Comparison of ENCODE assay signal across 8 cellular contexts in the genomic region with DNA sequence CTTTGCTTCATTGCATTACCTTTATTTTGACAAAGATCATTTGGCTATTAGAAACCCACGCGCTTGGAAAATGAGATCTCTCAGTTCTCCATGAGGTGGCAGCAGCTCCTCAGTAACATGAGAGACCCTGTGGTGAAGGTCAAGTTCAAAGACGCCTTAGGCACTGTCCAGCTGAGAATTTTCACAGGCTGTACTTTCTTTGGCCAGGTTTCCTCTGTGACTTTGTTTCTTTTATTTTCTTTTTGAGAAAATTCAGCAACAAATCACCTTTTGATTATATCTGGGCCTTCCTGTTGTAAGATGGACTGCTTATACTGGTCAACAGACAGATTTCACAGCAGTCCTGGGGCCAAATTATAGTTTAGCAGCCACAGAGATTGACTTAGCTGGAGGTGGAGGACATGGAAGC. TPM values are rescaled to one million over a fixed set of nuclear protein-coding genes. Genes with fewer than 3 reads are reported as not detected.
A peak's percentile ranks its signal among the peaks of the same experiment; 100 is the strongest.
DNase-seq lines count a peak whose midpoint lies in the region; ATAC-seq and TF ChIP-seq lines count a peak whose summit lies in the region.

No MANE protein-coding gene starts in this region.

- intact Hi-C loops in left ventricle myocardium inferior (cut with micrococcal nuclease) (loop anchor here (5.0 kb wide), 1 partner anchor 99 kb away; no protein-coding TSS in a partner anchor), sigmoid colon (cut with DNase I) (loop anchor here (1.0 to 5.0 kb wide), 4 partner anchors 99 to 683 kb away; a partner anchor contains a TSS)

- H3K4me2 ChIP-seq in H9 (ENCODE audit: insufficient read depth, insufficient read length, low read length): no peak overlapping the region

- H4K20me1 ChIP-seq in H9 (ENCODE audit: control insufficient read depth, insufficient read depth, insufficient read length): no peaks in the 10 kb centered on the region

- H3K27me3 Mint-ChIP-seq in H9 (ENCODE audit: low read depth): no peaks in the 10 kb centered on the region; the same call in 1 of the 2 replicates
- no peaks in the 10 kb centered on the region for H3K27me3 Mint-ChIP-seq in activated naive CD8-positive, alpha-beta T cell treated with anti-CD3 and anti-CD28 coated beads, Interleukin-2, amount 50 U/mL, for 24 hours

- no peak overlapping the region for H2BK5ac ChIP-seq in H9 (ENCODE audit: insufficient read length, low read length)

- no peak for TF ChIP-seq POLR2A in sigmoid colon (IDR thresholded peaks at IDR 0.05)

- no peak overlapping the region for H3K23ac ChIP-seq in H9 (ENCODE audit: insufficient read length, low read depth, low read length)

- TF ChIP-seq EP300 in sigmoid colon (IDR thresholded peaks at IDR 0.05): no peak

- TF ChIP-seq CTCF in H9 (conservative IDR thresholded peaks at IDR 0.05) (peak; percentile 86), left ventricle myocardium inferior (IDR thresholded peaks at IDR 0.05; ENCODE audit: borderline replicate concordance) (peak; percentile 76), sigmoid colon (IDR thresholded peaks at IDR 0.05) (peak; percentile 63 to 80 (median 73))

- no peak overlapping the region for H3K14ac ChIP-seq in H9 (ENCODE audit: insufficient read depth, low read length)

- no peak overlapping the region for H3K27ac Mint-ChIP-seq in H9
- H3K27ac Mint-ChIP-seq in activated naive CD8-positive, alpha-beta T cell treated with anti-CD3 and anti-CD28 coated beads, Interleukin-2, amount 50 U/mL, for 24 hours: no peak overlapping the region

- H4K91ac ChIP-seq in H9 (ENCODE audit: insufficient read length, low read depth, low read length): no peak overlapping the region

- no peak for ATAC-seq in activated naive CD8-positive, alpha-beta T cell treated with anti-CD3 and anti-CD28 coated beads, Interleukin-2, amount 50 U/mL, for 24 hours

- H3K79me2 ChIP-seq in H9 (ENCODE audit: insufficient read depth, low read length): no peaks in the 10 kb centered on the region

- H3K9ac ChIP-seq in H9 (ENCODE audit: extremely low read depth, insufficient read length, low read length): no peak overlapping the region

- no peak overlapping the region for H3K4ac ChIP-seq in H9 (ENCODE audit: low read depth, low read length)

- DNase-seq in stimulated activated CD4-positive, alpha-beta T cell treated with anti-CD3 and anti-CD28 coated beads, Interleukin-12 subunit alpha, Interleukin-12 subunit beta, amount 100 ng/mL, for 48 hours (ENCODE audit: low read depth in 2 of 3, low spot score in 1 of 3): peak in 2 of 3 donors; percentile 8 to 12
- no peak for DNase-seq in stimulated activated CD4-positive, alpha-beta T cell treated with anti-CD3 and anti-CD28 coated beads, Interleukin-4, amount 100 ng/mL, for 4 hours
- peak; percentile 61 for DNase-seq in H9
- DNase-seq in NCI-H446 treated with DMSO at 0.1 percent for 48 hours (lab: John Stamatoyannopoulos, UW): peak; percentile 5
- peak; percentile 31 for DNase-seq in activated naive CD8-positive, alpha-beta T cell treated with anti-CD3 and anti-CD28 coated beads, Interleukin-2, amount 50 U/mL, for 24 hours
- peak; percentile 21 for DNase-seq in left ventricle myocardium inferior
- no peak for DNase-seq in sigmoid colon
- DNase-seq in NCI-H1048 (lab: John Stamatoyannopoulos, UW): no peak

- no peaks in the 10 kb centered on the region for H3K9me3 Mint-ChIP-seq in H9
- H3K9me3 Mint-ChIP-seq in activated naive CD8-positive, alpha-beta T cell treated with anti-CD3 and anti-CD28 coated beads, Interleukin-2, amount 50 U/mL, for 24 hours: no peaks in the 10 kb centered on the region

- WGBS in H9 (ENCODE audit: extremely low coverage, insufficient read length, low lambda C conversion rate): no CpG with 5 or more reads among the region's 3 CpGs
- 1 to 6% methylated on average over 3 of the region's 3 CpGs for WGBS in sigmoid colon, 2 donors

- no peaks in the 10 kb centered on the region for H3K9me3 ChIP-seq in H9 (ENCODE audit: control insufficient read depth, low read depth, low read length)
- no peaks in the 10 kb centered on the region for H3K9me3 ChIP-seq in left ventricle myocardium inferior (replicated peaks)
- H3K9me3 ChIP-seq in sigmoid colon: no peaks in the 10 kb centered on the region

- no peak overlapping the region for H3K56ac ChIP-seq in H9 (ENCODE audit: insufficient read length, low read depth, low read length)

- H2AK5ac ChIP-seq in H9 (ENCODE audit: insufficient read length, low read length): no peak overlapping the region

- no peak overlapping the region for H2AFZ ChIP-seq in H9 (ENCODE audit: low read length)

- no peak overlapping the region for H2BK120ac ChIP-seq in H9 (ENCODE audit: low read depth, low read length, poor library complexity, severe bottlenecking)

- no peaks in the 10 kb centered on the region for H3K36me3 Mint-ChIP-seq in H9 (ENCODE audit: insufficient read depth in 1 of 3, low read depth in 3 of 3)
- H3K36me3 Mint-ChIP-seq in activated naive CD8-positive, alpha-beta T cell treated with anti-CD3 and anti-CD28 coated beads, Interleukin-2, amount 50 U/mL, for 24 hours (ENCODE audit: low read depth): no peaks in the 10 kb centered on the region

- peaks cover 9 to 12% of the 10 kb centered on the region in 2 experiments for H3K4me1 Mint-ChIP-seq in H9
- H3K4me1 Mint-ChIP-seq in activated naive CD8-positive, alpha-beta T cell treated with anti-CD3 and anti-CD28 coated beads, Interleukin-2, amount 50 U/mL, for 24 hours: no peaks in the 10 kb centered on the region

- H3K4me3 ChIP-seq in left ventricle myocardium inferior (no peak overlapping the region), sigmoid colon (no peak overlapping the region)

- no peaks in the 10 kb centered on the region for H3K27me3 ChIP-seq in H9 (ENCODE audit: insufficient read depth, low read length)
- H3K27me3 ChIP-seq in left ventricle myocardium inferior (ENCODE audit: low read depth): no peaks in the 10 kb centered on the region
- no peaks in the 10 kb centered on the region for H3K27me3 ChIP-seq in sigmoid colon

- no peak overlapping the region for H2BK15ac ChIP-seq in H9 (ENCODE audit: low read depth, low read length)

- no peak overlapping the region for H3K27ac ChIP-seq in H9 (ENCODE audit: insufficient read length, low read depth, low read length)
- H3K27ac ChIP-seq in left ventricle myocardium inferior (replicated peaks): no peak overlapping the region
- no peak overlapping the region for H3K27ac ChIP-seq in sigmoid colon

- H3K4me1 ChIP-seq in H9 (ENCODE audit: insufficient read depth, low read length): no peaks in the 10 kb centered on the region
- H3K4me1 ChIP-seq in left ventricle myocardium inferior: no peaks in the 10 kb centered on the region
- peaks cover 0 to 4% (median 0%) of the 10 kb centered on the region in 4 donors for H3K4me1 ChIP-seq in sigmoid colon

- no peak overlapping the region for H3K4me3 Mint-ChIP-seq in H9
- H3K4me3 Mint-ChIP-seq in activated naive CD8-positive, alpha-beta T cell treated with anti-CD3 and anti-CD28 coated beads, Interleukin-2, amount 50 U/mL, for 24 hours: no peak overlapping the region

- no peak overlapping the region for H2BK12ac ChIP-seq in H9 (ENCODE audit: insufficient read length, low read depth, low read length)

- no peaks in the 10 kb centered on the region for H3K36me3 ChIP-seq in left ventricle myocardium inferior
- no peaks in the 10 kb centered on the region for H3K36me3 ChIP-seq in sigmoid colon

- H3K79me1 ChIP-seq in H9 (ENCODE audit: insufficient read depth, low read depth, low read length, poor library complexity, severe bottlenecking): no peaks in the 10 kb centered on the region

- H4K5ac ChIP-seq in H9 (ENCODE audit: insufficient read length, low read depth, low read length): no peak overlapping the region

- no peak overlapping the region for H3T11ph ChIP-seq in H9 (ENCODE audit: low read length)

- H3K23me2 ChIP-seq in H9 (ENCODE audit: insufficient read length, low read depth, low read length, poor library complexity, severe bottlenecking): no peaks in the 10 kb centered on the region

- H4K8ac ChIP-seq in H9 (replicated peaks; ENCODE audit: insufficient read length, low read depth, low read length): no peak overlapping the region

- no peak overlapping the region for H3K18ac ChIP-seq in H9 (ENCODE audit: insufficient read length, low read depth, low read length)

- no peak overlapping the region for H2BK20ac ChIP-seq in H9 (ENCODE audit: low read depth, low read length, poor library complexity, severe bottlenecking)

RNA-seq across cellular contexts. Expression of a gene that starts 54.5 kb away (rescaled TPM):
- 82.5 and 89.4 TPM in 2 replicates for total RNA-seq in H9 (2021)
- total RNA-seq in left ventricle myocardium inferior: 145 TPM
- 10 to 100 TPM; 46.0 to 64.2 (median 55.1) TPM for total RNA-seq in sigmoid colon
- polyA plus RNA-seq in sigmoid colon: 10 to 100 TPM; 37.5 to 83.7 (median 50.5) TPM

Comparison
In these comparisons a context has a peak if more than half of its experiments do, and no peak if none do; other contexts are left out.
1. DNase-seq: peak in stimulated activated CD4-positive, alpha-beta T cell treated with anti-CD3 and anti-CD28 coated beads, Interleukin-12 subunit alpha, Interleukin-12 subunit beta, amount 100 ng/mL, for 48 hours (2 of 3), H9 (single experiment), NCI-H446 treated with DMSO at 0.1 percent for 48 hours (single experiment), activated naive CD8-positive, alpha-beta T cell treated with anti-CD3 and anti-CD28 coated beads, Interleukin-2, amount 50 U/mL, for 24 hours (single experiment) and left ventricle myocardium inferior (single experiment); none in stimulated activated CD4-positive, alpha-beta T cell treated with anti-CD3 and anti-CD28 coated beads, Interleukin-4, amount 100 ng/mL, for 4 hours (0 of 2), sigmoid colon (single experiment) and NCI-H1048 (single experiment).
2. Peak in every context shown above with its lines, with median percentiles within 50 percentile points of each other: CTCF ChIP-seq.